In the genomic region with DNA sequence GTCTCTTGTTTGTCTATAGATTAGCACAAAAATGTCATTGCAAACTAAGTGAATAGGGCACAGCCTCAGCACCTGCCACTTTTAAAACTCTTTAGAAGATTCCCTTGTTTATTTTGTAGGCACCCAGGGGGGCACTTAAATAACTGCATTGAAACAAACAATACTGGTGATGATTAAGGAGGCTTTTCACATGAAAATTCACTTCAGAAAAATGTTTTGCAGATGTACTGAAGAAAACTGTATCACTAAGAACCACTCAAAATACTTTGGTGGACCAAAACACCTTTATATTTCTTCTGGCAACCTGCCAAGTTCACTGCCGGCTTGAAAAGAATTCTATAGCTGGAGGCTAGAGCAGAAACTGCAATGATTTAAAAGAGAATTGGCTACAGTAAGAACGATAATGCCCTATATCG, we compare ENCODE assay signal across 17 cellular contexts.
A peak's percentile ranks its signal among the peaks of the same experiment; 100 is the strongest.
DNase-seq lines count a peak whose midpoint lies in the region; ATAC-seq lines count a peak whose summit lies in the region.
"Had no signal": no experiment of that assay in that cellular context is flagged by ENCODE, and none has a peak within 500 bp of the region (broad histone marks: within the 10 kb centered on the region; RNA-seq: fewer than 3 reads in every experiment).

No MANE protein-coding gene starts in this region.

- DNase-seq in NCI-H2171 treated with DMSO at 0.1 percent for 48 hours (lab: John Stamatoyannopoulos, UW) = peak; percentile 65
- no peak for DNase-seq in NCI-H2171 (lab: John Stamatoyannopoulos, UW)
- DNase-seq in NCI-H1930 (lab: John Stamatoyannopoulos, UW) = peak; percentile 92 to 93
- peak; percentile 29 to 66 for DNase-seq in SJCRH30
- DNase-seq in retina = peak; percentile 36
- no peak for DNase-seq in left colon
- DNase-seq: activated CD8-positive, alpha-beta memory T cell treated with anti-CD3 and anti-CD28 coated beads, Interleukin-2, amount 50 U/mL, for 4 hours; activated naive CD4-positive, alpha-beta T cell treated with anti-CD3 and anti-CD28 coated beads for 36 hours; effector CD4-positive, alpha-beta T cell; NCI-H1048; Peyer's patch had no signal

- no peak overlapping the region for H3K4me3 ChIP-seq in SJCRH30
- H3K4me3 ChIP-seq: Peyer's patch had no signal

- ATAC-seq in GM19467 (IDR thresholded peaks at IDR 0.05; ENCODE audit: unreplicated experiment) (no peak), left colon (no peak), GM18870 (IDR thresholded peaks at IDR 0.05; ENCODE audit: unreplicated experiment) (no peak)
- ATAC-seq: activated CD4-positive, CD25-positive, alpha-beta regulatory T cell treated with anti-CD3 and anti-CD28 coated beads, Interleukin-2, amount 50 U/mL, for 24 hours; stimulated activated effector memory CD8-positive, alpha-beta T cell treated with anti-CD3 and anti-CD28 coated beads, Interleukin-12 subunit alpha, Interleukin-12 subunit beta, amount 100 ng/mL, for 72 hours had no signal

- intact Hi-C loops in left colon (cut with DNase I, micrococcal nuclease) = no loop called here

- no peaks in the 10 kb centered on the region for H3K27me3 ChIP-seq in SJCRH30
- H3K27me3 ChIP-seq: neutrophil, Peyer's patch had no signal

- no peaks in the 10 kb centered on the region for H3K9me3 ChIP-seq in SJCRH30 (replicated peaks)
- H3K9me3 ChIP-seq: neutrophil, Peyer's patch had no signal

- H3K36me3 ChIP-seq in SJCRH30 = no peaks in the 10 kb centered on the region
- H3K36me3 ChIP-seq: neutrophil, Peyer's patch had no signal

- peaks cover 20% of the 10 kb centered on the region for H3K4me1 ChIP-seq in SJCRH30
- H3K4me1 ChIP-seq: Peyer's patch had no signal

- no peak overlapping the region for H3K27ac ChIP-seq in SJCRH30
- H3K27ac ChIP-seq: C4-2B, neutrophil, Peyer's patch had no signal

Comparison
In these comparisons a context has a peak if more than half of its experiments do, and no peak if none do; other contexts are left out.
1. DNase-seq: peak in NCI-H2171 treated with DMSO at 0.1 percent for 48 hours (single experiment), NCI-H1930 (2 of 2), SJCRH30 (2 of 2) and retina (single experiment); none in NCI-H2171 (single experiment) and left colon (0 of 2).